ENCODE assay signal across 1 cellular context in genomic region chr7:43570688-43571365, GRCh38.
TF ChIP-seq lines count a peak whose summit lies in the region.

No MANE protein-coding gene starts in this region.

TF ChIP-seq in H1, 55 proteins besides CTCF, POLR2A, EP300 and RAD21 (continued from another document):
- TF ChIP-seq GTF2F1 (IDR thresholded peaks at IDR 0.05; ENCODE audit: borderline replicate concordance, low read depth, low read length) = no peak
- no peak for TF ChIP-seq PHF8 (conservative IDR thresholded peaks at IDR 0.05; ENCODE audit: low read depth, low read length)
